ENCODE assay signal across 4 cellular contexts in genomic region chr6:108285381-108285780, GRCh38.
TF ChIP-seq lines count a peak whose summit lies in the region.

No MANE protein-coding gene starts in this region.

TF ChIP-seq in SK-N-SH, 30 proteins besides CTCF, POLR2A, EP300 and RAD21:
- TF ChIP-seq TEAD4 (IDR thresholded peaks at IDR 0.05; ENCODE audit: borderline replicate concordance, insufficient read depth) (no peak), SMC3 (IDR thresholded peaks at IDR 0.05; ENCODE audit: low read depth, low read length) (no peak), SIN3A (IDR thresholded peaks at IDR 0.05; ENCODE audit: borderline replicate concordance, low read depth, low read length) (no peak), JUND (IDR thresholded peaks at IDR 0.05) (no peak), MAX (IDR thresholded peaks at IDR 0.05; ENCODE audit: low read depth) (no peak), GATA2 (CRISPR knock-in tag; IDR thresholded peaks at IDR 0.05) (no peak), TCF12 (IDR thresholded peaks at IDR 0.05) (no peak), USF1 (IDR thresholded peaks at IDR 0.05; ENCODE audit: borderline replicate concordance, low read depth) (no peak), EZH2phosphoT487 (IDR thresholded peaks at IDR 0.05; ENCODE audit: borderline replicate concordance, low read depth) (no peak), MEF2A (IDR thresholded peaks at IDR 0.05; ENCODE audit: borderline replicate concordance, low read depth) (no peak), PBX3 (IDR thresholded peaks at IDR 0.05) (no peak)

TF ChIP-seq in SK-N-SH treated with all-trans-retinoic acid at 6 μM for 48 hours, 23 proteins besides CTCF, POLR2A, EP300 and RAD21:
- TF ChIP-seq TSHZ2 (CRISPR knock-in tag; IDR thresholded peaks at IDR 0.05): no peak
- no peak for TF ChIP-seq POU6F1 (CRISPR knock-in tag; IDR thresholded peaks at IDR 0.05; ENCODE audit: borderline replicate concordance, low read depth)
- TF ChIP-seq BACH2 (CRISPR knock-in tag; IDR thresholded peaks at IDR 0.05; ENCODE audit: borderline replicate concordance): no peak
- no peak for TF ChIP-seq ZNF565 (CRISPR knock-in tag; conservative IDR thresholded peaks at IDR 0.05; ENCODE audit: low read depth)
- TF ChIP-seq ZC3H10 (CRISPR knock-in tag; IDR thresholded peaks at IDR 0.05): no peak
- no peak for TF ChIP-seq PPARA (CRISPR knock-in tag; IDR thresholded peaks at IDR 0.05; ENCODE audit: borderline replicate concordance)
- TF ChIP-seq OSR1 (CRISPR knock-in tag; IDR thresholded peaks at IDR 0.05): no peak
- TF ChIP-seq ZNF70 (CRISPR knock-in tag; IDR thresholded peaks at IDR 0.05): no peak
- TF ChIP-seq TCF4 (CRISPR knock-in tag; IDR thresholded peaks at IDR 0.05; ENCODE audit: borderline replicate concordance): no peak
- TF ChIP-seq ZFP30 (CRISPR knock-in tag; IDR thresholded peaks at IDR 0.05): no peak
- TF ChIP-seq ISL1 (CRISPR knock-in tag; IDR thresholded peaks at IDR 0.05): no peak
TF ChIP-seq in SK-N-SH treated with all-trans-retinoic acid at 6 μM for 48 hours: peak in this region for 0.

TF ChIP-seq in IMR-90, 13 proteins besides CTCF, POLR2A, EP300 and RAD21:
- TF ChIP-seq BHLHE40 (IDR thresholded peaks at IDR 0.05; ENCODE audit: low read depth, low read length) (no peak), NFE2L2 (IDR thresholded peaks at IDR 0.05; ENCODE audit: low read depth, low read length) (no peak), CEBPB (IDR thresholded peaks at IDR 0.05; ENCODE audit: low read depth, low read length) (peak; percentile 12; the same call in 1 of the 2 replicates)

TF ChIP-seq in K562, 482 proteins besides CTCF, POLR2A, EP300 and RAD21:
- TF ChIP-seq NR1H2 (CRISPR knock-in tag; IDR thresholded peaks at IDR 0.05) (no peak), ATF3 (IDR thresholded peaks at IDR 0.05) (peak; percentile 45; the same call in 1 of the 2 replicates), ATF3 (CRISPR knock-in tag; conservative IDR thresholded peaks at IDR 0.05) (no peak), CEBPG (CRISPR knock-in tag; IDR thresholded peaks at IDR 0.05) (no peak), CEBPG (tag; conservative IDR thresholded peaks at IDR 0.05 in 1 of 2, IDR thresholded peaks at IDR 0.05 in 1 of 2) (peak in 1 of 2 experiments; percentile 39; a peak in 1 of 4 replicates), ATF4 (CRISPR knock-in tag; IDR thresholded peaks at IDR 0.05) (no peak), CEBPB (tag; IDR thresholded peaks at IDR 0.05) (peak; percentile 70), HIVEP1 (CRISPR knock-in tag; IDR thresholded peaks at IDR 0.05) (no peak)
